1 cellular context compared by ENCODE assay signal in genomic region chr2:7516447-7517121, GRCh38.
TF ChIP-seq lines count a peak whose summit lies in the region.

No MANE protein-coding gene starts in this region.

TF ChIP-seq in WTC11, 78 proteins besides CTCF, POLR2A, EP300 and RAD21 (continued from another document):
- TF ChIP-seq, protein P1, sequence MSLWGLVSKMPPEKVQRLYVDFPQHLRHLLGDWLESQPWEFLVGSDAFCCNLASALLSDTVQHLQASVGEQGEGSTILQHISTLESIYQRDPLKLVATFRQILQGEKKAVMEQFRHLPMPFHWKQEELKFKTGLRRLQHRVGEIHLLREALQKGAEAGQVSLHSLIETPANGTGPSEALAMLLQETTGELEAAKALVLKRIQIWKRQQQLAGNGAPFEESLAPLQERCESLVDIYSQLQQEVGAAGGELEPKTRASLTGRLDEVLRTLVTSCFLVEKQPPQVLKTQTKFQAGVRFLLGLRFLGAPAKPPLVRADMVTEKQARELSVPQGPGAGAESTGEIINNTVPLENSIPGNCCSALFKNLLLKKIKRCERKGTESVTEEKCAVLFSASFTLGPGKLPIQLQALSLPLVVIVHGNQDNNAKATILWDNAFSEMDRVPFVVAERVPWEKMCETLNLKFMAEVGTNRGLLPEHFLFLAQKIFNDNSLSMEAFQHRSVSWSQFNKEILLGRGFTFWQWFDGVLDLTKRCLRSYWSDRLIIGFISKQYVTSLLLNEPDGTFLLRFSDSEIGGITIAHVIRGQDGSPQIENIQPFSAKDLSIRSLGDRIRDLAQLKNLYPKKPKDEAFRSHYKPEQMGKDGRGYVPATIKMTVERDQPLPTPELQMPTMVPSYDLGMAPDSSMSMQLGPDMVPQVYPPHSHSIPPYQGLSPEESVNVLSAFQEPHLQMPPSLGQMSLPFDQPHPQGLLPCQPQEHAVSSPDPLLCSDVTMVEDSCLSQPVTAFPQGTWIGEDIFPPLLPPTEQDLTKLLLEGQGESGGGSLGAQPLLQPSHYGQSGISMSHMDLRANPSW (CRISPR knock-in tag; conservative IDR thresholded peaks at IDR 0.05; ENCODE audit: low read depth) = no peak
- TF ChIP-seq ZNF263 (CRISPR knock-in tag; IDR thresholded peaks at IDR 0.05; ENCODE audit: low read depth) = no peak
- no peak for TF ChIP-seq ZNF671 (CRISPR knock-in tag; IDR thresholded peaks at IDR 0.05)
- no peak for TF ChIP-seq IRF2 (CRISPR knock-in tag; IDR thresholded peaks at IDR 0.05; ENCODE audit: borderline replicate concordance, low read depth)
- TF ChIP-seq, protein P2, sequence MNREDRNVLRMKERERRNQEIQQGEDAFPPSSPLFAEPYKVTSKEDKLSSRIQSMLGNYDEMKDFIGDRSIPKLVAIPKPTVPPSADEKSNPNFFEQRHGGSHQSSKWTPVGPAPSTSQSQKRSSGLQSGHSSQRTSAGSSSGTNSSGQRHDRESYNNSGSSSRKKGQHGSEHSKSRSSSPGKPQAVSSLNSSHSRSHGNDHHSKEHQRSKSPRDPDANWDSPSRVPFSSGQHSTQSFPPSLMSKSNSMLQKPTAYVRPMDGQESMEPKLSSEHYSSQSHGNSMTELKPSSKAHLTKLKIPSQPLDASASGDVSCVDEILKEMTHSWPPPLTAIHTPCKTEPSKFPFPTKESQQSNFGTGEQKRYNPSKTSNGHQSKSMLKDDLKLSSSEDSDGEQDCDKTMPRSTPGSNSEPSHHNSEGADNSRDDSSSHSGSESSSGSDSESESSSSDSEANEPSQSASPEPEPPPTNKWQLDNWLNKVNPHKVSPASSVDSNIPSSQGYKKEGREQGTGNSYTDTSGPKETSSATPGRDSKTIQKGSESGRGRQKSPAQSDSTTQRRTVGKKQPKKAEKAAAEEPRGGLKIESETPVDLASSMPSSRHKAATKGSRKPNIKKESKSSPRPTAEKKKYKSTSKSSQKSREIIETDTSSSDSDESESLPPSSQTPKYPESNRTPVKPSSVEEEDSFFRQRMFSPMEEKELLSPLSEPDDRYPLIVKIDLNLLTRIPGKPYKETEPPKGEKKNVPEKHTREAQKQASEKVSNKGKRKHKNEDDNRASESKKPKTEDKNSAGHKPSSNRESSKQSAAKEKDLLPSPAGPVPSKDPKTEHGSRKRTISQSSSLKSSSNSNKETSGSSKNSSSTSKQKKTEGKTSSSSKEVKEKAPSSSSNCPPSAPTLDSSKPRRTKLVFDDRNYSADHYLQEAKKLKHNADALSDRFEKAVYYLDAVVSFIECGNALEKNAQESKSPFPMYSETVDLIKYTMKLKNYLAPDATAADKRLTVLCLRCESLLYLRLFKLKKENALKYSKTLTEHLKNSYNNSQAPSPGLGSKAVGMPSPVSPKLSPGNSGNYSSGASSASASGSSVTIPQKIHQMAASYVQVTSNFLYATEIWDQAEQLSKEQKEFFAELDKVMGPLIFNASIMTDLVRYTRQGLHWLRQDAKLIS (CRISPR knock-in tag; IDR thresholded peaks at IDR 0.05; ENCODE audit: borderline replicate concordance) = no peak
- TF ChIP-seq, protein P3, sequence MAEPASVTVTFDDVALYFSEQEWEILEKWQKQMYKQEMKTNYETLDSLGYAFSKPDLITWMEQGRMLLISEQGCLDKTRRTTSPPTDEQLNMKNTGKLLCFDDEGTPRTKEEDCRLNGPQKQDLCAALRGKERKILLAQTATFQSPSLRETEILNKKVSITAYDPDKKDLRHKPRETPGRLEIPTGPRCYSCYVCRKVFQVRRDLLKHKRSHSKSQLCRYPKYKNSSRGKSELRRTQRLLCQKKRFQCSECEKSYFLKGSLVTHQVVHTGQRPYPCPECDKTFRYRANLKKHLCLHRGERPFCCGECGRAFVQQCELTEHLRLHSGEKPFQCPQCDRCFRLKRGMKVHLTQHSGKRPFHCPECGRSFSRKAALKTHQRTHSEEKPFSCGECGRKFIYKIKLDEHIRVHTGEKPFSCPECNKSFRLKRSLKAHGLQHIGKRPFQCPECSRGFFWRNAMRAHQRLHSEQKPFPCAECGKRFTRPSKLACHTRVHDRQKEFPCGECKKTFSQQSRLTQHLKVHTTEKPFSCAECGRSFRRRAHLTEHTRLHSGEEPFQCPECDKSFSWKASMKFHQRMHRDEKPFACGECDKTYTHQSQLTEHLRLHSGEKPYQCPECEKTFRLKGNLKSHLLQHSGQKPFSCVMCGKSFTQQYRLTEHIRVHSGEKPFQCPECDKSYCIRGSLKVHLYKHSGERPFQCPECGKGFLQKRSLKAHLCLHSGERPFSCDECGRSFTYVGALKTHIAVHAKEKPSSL (CRISPR knock-in tag; conservative IDR thresholded peaks at IDR 0.05) = no peak
- TF ChIP-seq NR1H2 (CRISPR knock-in tag; IDR thresholded peaks at IDR 0.05) = no peak
- TF ChIP-seq, protein P4, sequence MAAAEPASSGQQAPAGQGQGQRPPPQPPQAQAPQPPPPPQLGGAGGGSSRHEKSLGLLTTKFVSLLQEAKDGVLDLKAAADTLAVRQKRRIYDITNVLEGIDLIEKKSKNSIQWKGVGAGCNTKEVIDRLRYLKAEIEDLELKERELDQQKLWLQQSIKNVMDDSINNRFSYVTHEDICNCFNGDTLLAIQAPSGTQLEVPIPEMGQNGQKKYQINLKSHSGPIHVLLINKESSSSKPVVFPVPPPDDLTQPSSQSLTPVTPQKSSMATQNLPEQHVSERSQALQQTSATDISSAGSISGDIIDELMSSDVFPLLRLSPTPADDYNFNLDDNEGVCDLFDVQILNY (CRISPR knock-in tag; IDR thresholded peaks at IDR 0.05) = no peak
- no peak for TF ChIP-seq MYBL2 (CRISPR knock-in tag; IDR thresholded peaks at IDR 0.05)
- TF ChIP-seq NFYB (CRISPR knock-in tag; conservative IDR thresholded peaks at IDR 0.05; ENCODE audit: low read depth) = no peak
- TF ChIP-seq, protein P5, sequence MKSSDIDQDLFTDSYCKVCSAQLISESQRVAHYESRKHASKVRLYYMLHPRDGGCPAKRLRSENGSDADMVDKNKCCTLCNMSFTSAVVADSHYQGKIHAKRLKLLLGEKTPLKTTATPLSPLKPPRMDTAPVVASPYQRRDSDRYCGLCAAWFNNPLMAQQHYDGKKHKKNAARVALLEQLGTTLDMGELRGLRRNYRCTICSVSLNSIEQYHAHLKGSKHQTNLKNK (CRISPR knock-in tag; IDR thresholded peaks at IDR 0.05) = no peak
- TF ChIP-seq FOXP1 (CRISPR knock-in tag; IDR thresholded peaks at IDR 0.05; ENCODE audit: borderline replicate concordance) = no peak
- no peak for TF ChIP-seq KAT7 (CRISPR knock-in tag; IDR thresholded peaks at IDR 0.05; ENCODE audit: borderline replicate concordance)
TF ChIP-seq in WTC11: peak in this region for 0.
